ENCODE assay signal across 40 cellular contexts in genomic region chr5:39384271-39384670, GRCh38. TPM values are rescaled to one million over a fixed set of nuclear protein-coding genes. Genes with fewer than 3 reads are reported as not detected.
"Had no signal": no experiment of that assay in that cellular context is flagged by ENCODE, and none has a peak within 500 bp of the region (broad histone marks: within the 10 kb centered on the region; RNA-seq: fewer than 3 reads in every experiment).

No MANE protein-coding gene starts in this region.

- H3K27ac ChIP-seq: adrenal gland, body of pancreas, brain microvascular endothelial cell, breast epithelium, VCaP had no signal

- H3K9me3 ChIP-seq: adrenal gland, body of pancreas, breast epithelium had no signal

- ATAC-seq: activated CD8-positive, alpha-beta T cell treated with anti-CD3 and anti-CD28 coated beads for 36 hours; activated naive CD4-positive, alpha-beta T cell treated with anti-CD3 and anti-CD28 coated beads, Interleukin-2, amount 50 U/mL, for 72 hours; activated T-cell treated with anti-CD3 and anti-CD28 coated beads, Interleukin-2, amount 50 U/mL, for 4 hours; activated T-cell treated with anti-CD3 and anti-CD28 coated beads, Interleukin-2, amount 50 U/mL, for 72 hours; activated T-helper 17 cell treated with anti-CD3 and anti-CD28 coated beads, Interleukin-2, amount 50 U/mL, for 72 hours; body of pancreas had no signal

- H3K4me3 Mint-ChIP-seq: activated B cell treated with CpG ODN at 0.5 μM for 24 hours; activated CD4-positive, alpha-beta memory T cell treated with anti-CD3 and anti-CD28 coated beads for 36 hours; activated CD4-positive, alpha-beta T cell treated with anti-CD3 and anti-CD28 coated beads, Interleukin-2, amount 10 ng/mL, durations not matched to agents 24 days and 14 days; activated CD8-positive, alpha-beta T cell treated with anti-CD3 and anti-CD28 coated beads for 36 hours; activated naive CD4-positive, alpha-beta T cell treated with anti-CD3 and anti-CD28 coated beads for 36 hours; activated naive CD8-positive, alpha-beta T cell treated with anti-CD3 and anti-CD28 coated beads for 36 hours; activated T-cell treated with anti-CD3 and anti-CD28 coated beads, Interleukin-2, amount 50 U/mL, for 4 hours; activated T-cell treated with anti-CD3 and anti-CD28 coated beads, Interleukin-2, amount 50 U/mL, for 72 hours; activated T-helper 1 cell treated with anti-CD3 and anti-CD28 coated beads, Interleukin-12 subunit alpha, Interleukin-12 subunit beta, Interleukin-2, Interleukin-4 antibody, amounts not matched to agents 30 ng/mL and 10 ng/mL and 1 ng/mL, durations not matched to agents 14 hours and 24 hours and 36 hours; activated T-helper 17 cell treated with anti-CD3 and anti-CD28 coated beads, Interleukin-2, amount 50 U/mL, for 72 hours; T-helper 1 cell treated with Interleukin-12 subunit alpha and Interleukin-12 subunit beta and Interleukin-4 antibody, amounts not matched to agents 30 μg/mL and 1 μg/mL, for 36 hours; T-helper 2 cell treated with Interferon-gamma antibody and Interleukin-4, amounts not matched to agents 5 μg/mL and 100 μg/mL, for 36 hours had no signal

- FAIRE-seq: astrocyte, TTC549 had no signal

- H3K36me3 Mint-ChIP-seq: activated CD4-positive, alpha-beta memory T cell treated with anti-CD3 and anti-CD28 coated beads for 36 hours; activated naive CD4-positive, alpha-beta T cell treated with anti-CD3 and anti-CD28 coated beads, Interleukin-2, amount 50 U/mL, for 72 hours; activated naive CD8-positive, alpha-beta T cell treated with anti-CD3 and anti-CD28 coated beads for 36 hours had no signal

- H3K27me3 Mint-ChIP-seq: activated CD8-positive, alpha-beta T cell treated with anti-CD3 and anti-CD28 coated beads for 36 hours; activated naive CD8-positive, alpha-beta T cell treated with anti-CD3 and anti-CD28 coated beads for 36 hours had no signal

- DNase-seq: activated B cell treated with CpG ODN at 0.5 μM for 24 hours; activated CD4-positive, alpha-beta memory T cell treated with anti-CD3 and anti-CD28 coated beads for 36 hours; activated CD4-positive, alpha-beta T cell treated with anti-CD3 and anti-CD28 coated beads for 4 hours; activated CD4-positive, alpha-beta T cell treated with anti-CD3 and anti-CD28 coated beads, Interleukin-2, amount 10 ng/mL, durations not matched to agents 24 days and 14 days; activated CD4-positive, alpha-beta T cell treated with anti-CD3 and anti-CD28 coated beads, Interleukin-2, amount 50 U/mL, for 1 hour; activated CD4-positive, alpha-beta T cell treated with anti-CD3 and anti-CD28 coated beads, Interleukin-2, amount 50 U/mL, for 4 hours; activated CD4-positive, CD25-positive, alpha-beta regulatory T cell treated with anti-CD3 and anti-CD28 coated beads, Interleukin-2, amount 50 U/mL, for 72 hours; activated CD8-positive, alpha-beta memory T cell treated with anti-CD3 and anti-CD28 coated beads, Interleukin-2, amount 50 U/mL, for 4 hours; activated CD8-positive, alpha-beta T cell treated with anti-CD3 and anti-CD28 coated beads for 36 hours; activated effector memory CD4-positive, alpha-beta T cell treated with anti-CD3 and anti-CD28 coated beads, Interleukin-2, amount 50 U/mL, for 16 hours; activated gamma-delta T cell treated with Interleukin-2 at 50 U/mL for 16 hours; activated naive CD4-positive, alpha-beta T cell; activated naive CD4-positive, alpha-beta T cell treated with anti-CD3 and anti-CD28 coated beads for 36 hours; activated naive CD4-positive, alpha-beta T cell treated with anti-CD3 and anti-CD28 coated beads, Interleukin-2, amount 50 U/mL, for 16 hours; activated naive CD8-positive, alpha-beta T cell treated with anti-CD3 and anti-CD28 coated beads for 36 hours; activated T-cell treated with anti-CD3 and anti-CD28 coated beads for 4 hours; activated T-cell treated with anti-CD3 and anti-CD28 coated beads, Interleukin-2, amount 50 U/mL, for 1 hour; activated T-cell treated with anti-CD3 and anti-CD28 coated beads, Interleukin-2, amount 50 U/mL, for 4 hours; activated T-cell treated with anti-CD3 and anti-CD28 coated beads, Interleukin-2, amount 50 U/mL, for 72 hours; adrenal gland; amniotic stem cell; aorta; body of pancreas; brain microvascular endothelial cell; central memory CD4-positive, alpha-beta T cell; T-helper 1 cell; T-helper 2 cell; T-helper 9 cell had no signal

- H3K9me3 Mint-ChIP-seq: activated B cell treated with CpG ODN at 0.5 μM for 24 hours; activated CD4-positive, alpha-beta memory T cell treated with anti-CD3 and anti-CD28 coated beads for 36 hours; activated CD4-positive, alpha-beta T cell treated with anti-CD3 and anti-CD28 coated beads, Interleukin-2, amount 10 ng/mL, durations not matched to agents 24 days and 14 days; activated CD8-positive, alpha-beta T cell treated with anti-CD3 and anti-CD28 coated beads for 36 hours; activated naive CD4-positive, alpha-beta T cell treated with anti-CD3 and anti-CD28 coated beads for 36 hours; activated naive CD4-positive, alpha-beta T cell treated with anti-CD3 and anti-CD28 coated beads, Interleukin-2, amount 50 U/mL, for 72 hours; activated naive CD8-positive, alpha-beta T cell treated with anti-CD3 and anti-CD28 coated beads for 36 hours; activated T-cell treated with anti-CD3 and anti-CD28 coated beads, Interleukin-2, amount 50 U/mL, for 4 hours; activated T-cell treated with anti-CD3 and anti-CD28 coated beads, Interleukin-2, amount 50 U/mL, for 72 hours; activated T-helper 1 cell treated with anti-CD3 and anti-CD28 coated beads, Interleukin-12 subunit alpha, Interleukin-12 subunit beta, Interleukin-2, Interleukin-4 antibody, amounts not matched to agents 30 ng/mL and 10 ng/mL and 1 ng/mL, durations not matched to agents 14 hours and 24 hours and 36 hours; activated T-helper 17 cell treated with anti-CD3 and anti-CD28 coated beads, Interleukin-2, amount 50 U/mL, for 72 hours; T-helper 1 cell treated with Interleukin-12 subunit alpha and Interleukin-12 subunit beta and Interleukin-4 antibody, amounts not matched to agents 30 μg/mL and 1 μg/mL, for 36 hours; T-helper 2 cell treated with Interferon-gamma antibody and Interleukin-4, amounts not matched to agents 5 μg/mL and 100 μg/mL, for 36 hours had no signal

- H3K4me1 Mint-ChIP-seq: activated B cell treated with CpG ODN at 0.5 μM for 24 hours; activated CD4-positive, alpha-beta T cell treated with anti-CD3 and anti-CD28 coated beads, Interleukin-2, amount 10 ng/mL, durations not matched to agents 24 days and 14 days; activated naive CD8-positive, alpha-beta T cell treated with anti-CD3 and anti-CD28 coated beads for 36 hours; activated T-helper 17 cell treated with anti-CD3 and anti-CD28 coated beads, Interleukin-2, amount 50 U/mL, for 72 hours had no signal

- H3K27me3 ChIP-seq: adrenal gland, body of pancreas, brain microvascular endothelial cell, breast epithelium had no signal

- H3K27ac Mint-ChIP-seq: activated B cell treated with CpG ODN at 0.5 μM for 24 hours; activated CD4-positive, alpha-beta memory T cell treated with anti-CD3 and anti-CD28 coated beads for 36 hours; activated CD4-positive, alpha-beta T cell treated with anti-CD3 and anti-CD28 coated beads, Interleukin-2, amount 10 ng/mL, durations not matched to agents 24 days and 14 days; activated CD8-positive, alpha-beta T cell treated with anti-CD3 and anti-CD28 coated beads for 36 hours; activated naive CD4-positive, alpha-beta T cell treated with anti-CD3 and anti-CD28 coated beads for 36 hours; activated naive CD4-positive, alpha-beta T cell treated with anti-CD3 and anti-CD28 coated beads, Interleukin-2, amount 50 U/mL, for 72 hours; activated naive CD8-positive, alpha-beta T cell treated with anti-CD3 and anti-CD28 coated beads for 36 hours; activated T-cell treated with anti-CD3 and anti-CD28 coated beads, Interleukin-2, amount 50 U/mL, for 72 hours; activated T-helper 1 cell treated with anti-CD3 and anti-CD28 coated beads, Interleukin-12 subunit alpha, Interleukin-12 subunit beta, Interleukin-2, Interleukin-4 antibody, amounts not matched to agents 30 ng/mL and 10 ng/mL and 1 ng/mL, durations not matched to agents 14 hours and 24 hours and 36 hours; activated T-helper 17 cell treated with anti-CD3 and anti-CD28 coated beads, Interleukin-2, amount 50 U/mL, for 72 hours; T-helper 1 cell treated with Interleukin-12 subunit alpha and Interleukin-12 subunit beta and Interleukin-4 antibody, amounts not matched to agents 30 μg/mL and 1 μg/mL, for 36 hours; T-helper 2 cell treated with Interferon-gamma antibody and Interleukin-4, amounts not matched to agents 5 μg/mL and 100 μg/mL, for 36 hours had no signal

- H3K4me1 ChIP-seq: adrenal gland, body of pancreas, breast epithelium had no signal

- H3K4me3 ChIP-seq: adrenal gland, body of pancreas, breast epithelium had no signal

RNA-seq across cellular contexts. Expression of gene C9, which starts 20.0 kb away (rescaled TPM):
- total RNA-seq: activated B cell treated with CpG ODN at 0.5 μM for 24 hours; activated CD4-positive, alpha-beta memory T cell treated with anti-CD3 and anti-CD28 coated beads for 36 hours; activated CD4-positive, alpha-beta T cell treated with anti-CD3 and anti-CD28 coated beads, Interleukin-2, amount 10 ng/mL, durations not matched to agents 24 days and 14 days; activated CD8-positive, alpha-beta memory T cell treated with anti-CD3 and anti-CD28 coated beads for 36 hours; activated CD8-positive, alpha-beta T cell treated with anti-CD3 and anti-CD28 coated beads for 36 hours; activated naive CD4-positive, alpha-beta T cell treated with anti-CD3 and anti-CD28 coated beads for 36 hours; activated naive CD4-positive, alpha-beta T cell treated with anti-CD3 and anti-CD28 coated beads, Interleukin-2, amount 50 U/mL, for 72 hours; activated naive CD8-positive, alpha-beta T cell treated with anti-CD3 and anti-CD28 coated beads for 36 hours; activated T-cell treated with anti-CD3 and anti-CD28 coated beads, Interleukin-2, amount 50 U/mL, for 72 hours; activated T-helper 1 cell treated with anti-CD3 and anti-CD28 coated beads, Interleukin-12 subunit alpha, Interleukin-12 subunit beta, Interleukin-2, Interleukin-4 antibody, amounts not matched to agents 30 ng/mL and 10 ng/mL and 1 ng/mL, durations not matched to agents 14 hours and 24 hours and 36 hours; activated T-helper 17 cell treated with anti-CD3 and anti-CD28 coated beads, Interleukin-2, amount 50 U/mL, for 72 hours; body of pancreas; cardiac septum; cerebellum had no signal

RNA-seq across cellular contexts. Expression of gene DAB2, which starts 40.5 kb away (rescaled TPM):
- total RNA-seq: activated B cell treated with CpG ODN at 0.5 μM for 24 hours; activated CD4-positive, alpha-beta memory T cell treated with anti-CD3 and anti-CD28 coated beads for 36 hours; activated CD4-positive, alpha-beta T cell treated with anti-CD3 and anti-CD28 coated beads, Interleukin-2, amount 10 ng/mL, durations not matched to agents 24 days and 14 days; activated CD8-positive, alpha-beta memory T cell treated with anti-CD3 and anti-CD28 coated beads for 36 hours; activated naive CD4-positive, alpha-beta T cell treated with anti-CD3 and anti-CD28 coated beads for 36 hours; activated T-cell treated with anti-CD3 and anti-CD28 coated beads, Interleukin-2, amount 50 U/mL, for 72 hours; activated T-helper 1 cell treated with anti-CD3 and anti-CD28 coated beads, Interleukin-12 subunit alpha, Interleukin-12 subunit beta, Interleukin-2, Interleukin-4 antibody, amounts not matched to agents 30 ng/mL and 10 ng/mL and 1 ng/mL, durations not matched to agents 14 hours and 24 hours and 36 hours had no signal
